Comparison of ENCODE assay signal across 8 cellular contexts in genomic region chr22:39622881-39623367, GRCh38. TPM values are rescaled to one million over a fixed set of nuclear protein-coding genes. Genes with fewer than 3 reads are reported as not detected.
DNase-seq lines count a peak whose midpoint lies in the region; ATAC-seq and TF ChIP-seq lines count a peak whose summit lies in the region.

No MANE protein-coding gene starts in this region.

- intact Hi-C loops in Caco-2 (cut with micrococcal nuclease; ENCODE audit: unreplicated experiment), result no loop called here

- peaks cover 4% of the 10 kb centered on the region; the same call in 1 of the 2 replicates for H3K9me3 ChIP-seq in AG04450 (ENCODE audit: control insufficient read depth, insufficient read depth, low read length)
- H3K9me3 ChIP-seq in HEK293 (ENCODE audit: control insufficient read depth, insufficient read depth, low read depth, low read length), result no peaks in the 10 kb centered on the region
- H3K9me3 ChIP-seq in Caco-2, result no peaks in the 10 kb centered on the region

- H3K4me1 ChIP-seq in HEK293 (ENCODE audit: control insufficient read depth, insufficient read depth, low read length) (no peaks in the 10 kb centered on the region), Caco-2 (no peaks in the 10 kb centered on the region)

- H3K27me3 Mint-ChIP-seq in stimulated activated naive B cell treated with anti-CD40 and anti-IgM and Interleukin-4, amounts not matched to agents 10 μg/mL and 1 μg/mL and 100 μg/mL, for 72 hours, result peaks cover 32 to 43% of the 10 kb centered on the region in 2 donors
- H3K27me3 Mint-ChIP-seq in Caco-2 (ENCODE audit: insufficient read depth, unreplicated experiment), result peaks cover 2% of the 10 kb centered on the region

- H3K4me1 Mint-ChIP-seq in stimulated activated naive B cell treated with anti-CD40 and anti-IgM and Interleukin-4, amounts not matched to agents 10 μg/mL and 1 μg/mL and 100 μg/mL, for 72 hours, result peaks cover 4 to 6% of the 10 kb centered on the region in 2 donors
- no peaks in the 10 kb centered on the region for H3K4me1 Mint-ChIP-seq in Caco-2 (ENCODE audit: low read depth, unreplicated experiment)

- no peaks in the 10 kb centered on the region for H3K36me3 Mint-ChIP-seq in stimulated activated naive B cell treated with anti-CD40 and anti-IgM and Interleukin-4, amounts not matched to agents 10 μg/mL and 1 μg/mL and 100 μg/mL, for 72 hours
- no peaks in the 10 kb centered on the region for H3K36me3 Mint-ChIP-seq in Caco-2 (ENCODE audit: insufficient read depth, unreplicated experiment)

- no peaks in the 10 kb centered on the region for H3K9me3 Mint-ChIP-seq in stimulated activated naive B cell treated with anti-CD40 and anti-IgM and Interleukin-4, amounts not matched to agents 10 μg/mL and 1 μg/mL and 100 μg/mL, for 72 hours
- no peaks in the 10 kb centered on the region for H3K9me3 Mint-ChIP-seq in Caco-2 (ENCODE audit: unreplicated experiment)

- DNase-seq in AG04450 (ENCODE audit: low read depth, low spot score) (no peak), dermis blood vessel endothelial cell (peak; percentile 70), mucosa of gallbladder (ENCODE audit: low spot score) (peak; percentile 52), Caco-2 (no peak)
- DNase-seq in activated CD4-positive, alpha-beta T cell treated with anti-CD3 and anti-CD28 coated beads for 24 hours (ENCODE audit: low read depth in 2 of 2), result peak; percentile 61 to 66
- DNase-seq in stimulated activated naive B cell treated with anti-CD40 and anti-IgM and Interleukin-4, amounts not matched to agents 10 μg/mL and 1 μg/mL and 100 μg/mL, for 72 hours, result peak; percentile 35

- H3K4me3 ChIP-seq in AG04450 (ENCODE audit: low read depth, low read length), result no peak overlapping the region
- no peak overlapping the region for H3K4me3 ChIP-seq in HEK293 (ENCODE audit: low read depth, low read length)
- H3K4me3 ChIP-seq in Caco-2 (ENCODE audit: low read depth, low read length), result no peak overlapping the region

- H3K36me3 ChIP-seq in HEK293 (ENCODE audit: control insufficient read depth in 2 of 2, insufficient read depth in 1 of 2, low read length in 2 of 2) (no peaks in the 10 kb centered on the region), Caco-2 (ENCODE audit: control insufficient read depth, insufficient read depth, low read length) (no peaks in the 10 kb centered on the region)

- H3K4me3 Mint-ChIP-seq in stimulated activated naive B cell treated with anti-CD40 and anti-IgM and Interleukin-4, amounts not matched to agents 10 μg/mL and 1 μg/mL and 100 μg/mL, for 72 hours, result no peak overlapping the region
- H3K4me3 Mint-ChIP-seq in Caco-2 (ENCODE audit: unreplicated experiment), result no peak overlapping the region

- BruUV-seq in Caco-2 (replicated peaks; lab: Mats Ljungman, UMichigan), result no TSS peak

- CTCF ChIA-PET in AG04450 (lab: Charles Lee) (no interaction called here), HEK293 (lab: Yijun Ruan, JAX) (interaction anchor here (0.7 to 2.6 kb wide), 6 partner anchors 12 to 413 kb away, joined by 3 to 16 read pairs (median 3); no protein-coding TSS in a partner anchor), Caco-2 (lab: Charles Lee) (no interaction called here)

- peak; percentile 57 for TF ChIP-seq CTCF in AG04450 (IDR thresholded peaks at IDR 0.05; ENCODE audit: low read depth, low read length)
- TF ChIP-seq CTCF in HEK293 (tag by site-specific recombination; IDR thresholded peaks at IDR 0.05), result peak; percentile 76; the same call in 1 of the 2 replicates
- TF ChIP-seq CTCF in Caco-2 (IDR thresholded peaks at IDR 0.05; ENCODE audit: insufficient read depth in 1 of 2, low read depth in 1 of 2, low read length in 1 of 2, severe bottlenecking in 1 of 2, unreplicated experiment in 1 of 2), result peak in 1 of 2 experiments; percentile 5

- POLR2A ChIA-PET in AG04450 (lab: Yijun Ruan, JAX) (no interaction called here), HEK293 (lab: Yijun Ruan, JAX) (no interaction called here), Caco-2 (lab: Charles Lee) (no interaction called here)

- H3K27ac Mint-ChIP-seq in stimulated activated naive B cell treated with anti-CD40 and anti-IgM and Interleukin-4, amounts not matched to agents 10 μg/mL and 1 μg/mL and 100 μg/mL, for 72 hours, result no peak overlapping the region
- no peak overlapping the region for H3K27ac Mint-ChIP-seq in Caco-2 (ENCODE audit: unreplicated experiment)

- H3K27ac ChIP-seq in AG04450 (ENCODE audit: low read depth, low read length) (no peak overlapping the region), HEK293 (ENCODE audit: extremely low read depth, low read depth, low read length) (no peak overlapping the region)

- H3K27me3 ChIP-seq in AG04450 (ENCODE audit: control insufficient read depth, insufficient read depth, low read length), result peaks cover 37% of the 10 kb centered on the region
- H3K27me3 ChIP-seq in Caco-2 (replicated peaks; ENCODE audit: control insufficient read depth, insufficient read depth, low read length), result no peaks in the 10 kb centered on the region

- peak; percentile 83 for ATAC-seq in stimulated activated naive B cell treated with anti-CD40 and anti-IgM and Interleukin-4, amounts not matched to agents 10 μg/mL and 1 μg/mL and 100 μg/mL, for 72 hours (replicated peaks)
- no peak for ATAC-seq in HG02938 (IDR thresholded peaks at IDR 0.05; ENCODE audit: unreplicated experiment)

TF ChIP-seq in HEK293, 187 proteins besides CTCF, POLR2A, EP300 and RAD21 (continues in another document):
- TF ChIP-seq ZNF76 (tag by site-specific recombination; IDR thresholded peaks at IDR 0.05; ENCODE audit: borderline replicate concordance, low read depth) (no peak), ZNF2 (tag by site-specific recombination; IDR thresholded peaks at IDR 0.05) (peak; percentile 51; the same call in 1 of the 2 replicates), HOXD13 (CRISPR knock-in tag; IDR thresholded peaks at IDR 0.05; ENCODE audit: borderline replicate concordance) (no peak), ZNF747 (tag by site-specific recombination; IDR thresholded peaks at IDR 0.05) (no peak), ZNF777 (tag by site-specific recombination; IDR thresholded peaks at IDR 0.05; ENCODE audit: borderline replicate concordance) (no peak), REST (tag by site-specific recombination; IDR thresholded peaks at IDR 0.05) (no peak), MEIS1 (CRISPR knock-in tag; IDR thresholded peaks at IDR 0.05; ENCODE audit: borderline replicate concordance) (no peak), ZNF157 (tag by site-specific recombination; IDR thresholded peaks at IDR 0.05) (0 out of 2 replicates have a peak, but pooled peaks have one; percentile 14), KLF17 (tag by site-specific recombination; IDR thresholded peaks at IDR 0.05) (peak; percentile 55; the same call in 1 of the 2 replicates), ZFHX2 (tag by site-specific recombination; conservative IDR thresholded peaks at IDR 0.05) (peak; percentile 89), ZNF580 (tag by site-specific recombination; IDR thresholded peaks at IDR 0.05) (peak; percentile 76; the same call in 1 of the 2 replicates), BCL11A (tag by site-specific recombination; IDR thresholded peaks at IDR 0.05; ENCODE audit: low read depth) (peak; percentile 42; the same call in 1 of the 2 replicates), ZNF248 (tag by site-specific recombination; IDR thresholded peaks at IDR 0.05) (no peak), KLF1 (tag by site-specific recombination; IDR thresholded peaks at IDR 0.05) (peak; percentile 82), KLF8 (tag by site-specific recombination; IDR thresholded peaks at IDR 0.05) (peak; percentile 37; the same call in 1 of the 2 replicates), ZNF768 (tag by site-specific recombination; IDR thresholded peaks at IDR 0.05) (no peak), ZBTB48 (tag by site-specific recombination; IDR thresholded peaks at IDR 0.05) (peak; percentile 78), SCRT1 (tag by site-specific recombination; IDR thresholded peaks at IDR 0.05; ENCODE audit: borderline replicate concordance) (0 out of 2 replicates have a peak, but pooled peaks have one; percentile 6)

RNA-seq across cellular contexts. Expression of gene CACNA1I, which starts 52.4 kb away (rescaled TPM):
- polyA plus RNA-seq in AG04450 (2011; rRNA removed), result not detected in 2 replicates
- not detected in 2 replicates for polyA minus RNA-seq in AG04450 (2011; rRNA and poly(A)+ RNA removed)
- total RNA-seq in dermis blood vessel endothelial cell (not detected in 2 replicates), mucosa of gallbladder (0.43 TPM), Caco-2 (2022) (not detected in 2 replicates)

Comparison
In these comparisons a context has a peak if more than half of its experiments do, and no peak if none do; other contexts are left out.
1. DNase-seq: peak in activated CD4-positive, alpha-beta T cell treated with anti-CD3 and anti-CD28 coated beads for 24 hours (2 of 2), dermis blood vessel endothelial cell (single experiment), mucosa of gallbladder (single experiment) and stimulated activated naive B cell treated with anti-CD40 and anti-IgM and Interleukin-4, amounts not matched to agents 10 μg/mL and 1 μg/mL and 100 μg/mL, for 72 hours (single experiment); none in AG04450 (single experiment) and Caco-2 (0 of 2).